Comparison of ENCODE assay signal across 8 cellular contexts in the genomic region with DNA sequence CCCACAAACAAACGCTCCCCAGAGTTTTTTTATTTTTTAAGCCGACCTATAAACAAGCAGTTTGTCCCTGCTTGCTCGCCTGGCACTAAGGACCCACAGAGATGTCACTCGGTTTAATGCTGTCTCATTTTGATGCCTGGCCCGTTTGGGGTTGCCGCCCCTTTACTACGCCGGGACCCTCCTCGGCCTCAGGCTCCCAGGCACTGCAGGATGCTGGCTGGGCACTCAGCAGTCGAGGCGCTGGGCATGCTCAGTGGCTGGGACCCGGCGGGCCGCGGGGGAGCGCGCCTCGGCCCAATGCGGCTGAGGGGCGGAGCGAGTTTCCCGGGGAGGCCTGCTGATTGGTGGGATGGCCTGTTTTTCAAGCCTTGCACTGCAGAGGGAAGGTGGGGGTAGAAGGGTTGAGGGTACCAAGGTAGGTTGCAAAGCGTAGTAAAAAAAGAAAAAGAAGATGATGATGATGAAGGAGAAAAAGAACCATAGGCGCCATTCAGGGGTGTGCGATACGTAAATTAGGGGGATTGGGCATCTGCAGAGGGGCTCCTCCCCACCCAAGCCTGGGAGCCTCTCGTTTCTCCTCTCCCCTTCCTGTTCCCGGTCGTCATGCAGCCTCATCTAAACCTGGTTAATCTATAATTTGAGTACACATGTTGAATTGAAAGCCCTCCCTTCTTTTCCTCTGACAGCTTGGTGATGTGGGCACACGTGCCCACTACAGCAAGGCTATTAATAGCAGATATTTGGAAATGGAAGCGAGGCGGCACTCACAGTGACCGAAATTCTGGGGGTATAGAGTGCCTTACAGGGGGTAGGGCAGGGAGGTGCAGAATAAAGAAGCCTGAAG. TPM values are rescaled to one million over a fixed set of nuclear protein-coding genes. Genes with fewer than 3 reads are reported as not detected.
DNase-seq lines count a peak whose midpoint lies in the region; ATAC-seq and TF ChIP-seq lines count a peak whose summit lies in the region.

No MANE protein-coding gene starts in this region.

- H3K4me3 ChIP-seq in AG04449 (ENCODE audit: low read depth, low read length) (peak overlapping the region; percentile 32), epithelial cell of proximal tubule (ENCODE audit: low read depth, low read length) (peak overlapping the region; percentile 62), mucosa of rectum (ENCODE audit: low read length in 2 of 2) (peak overlapping the region; percentile 78 to 98)

- CTCF ChIA-PET in AG04449 (lab: Yijun Ruan, JAX), result interaction anchor here (0.8 to 9.6 kb wide), 41 partner anchors 9 to 1138 kb away, joined by 3 to 117 read pairs (median 5); no protein-coding TSS in a partner anchor

- peaks cover 20 to 23% of the 10 kb centered on the region in 2 donors for H3K4me1 ChIP-seq in mucosa of rectum (ENCODE audit: control insufficient read depth in 2 of 2, insufficient read depth in 2 of 2, low read length in 2 of 2)

- peak overlapping the region; percentile 84 to 90 for H3K4me3 Mint-ChIP-seq in stimulated activated naive B cell treated with anti-CD40 and anti-IgM and Interleukin-4, amounts not matched to agents 10 μg/mL and 1 μg/mL and 100 μg/mL, for 72 hours

- H3K9ac ChIP-seq in mucosa of rectum (ENCODE audit: low read depth in 1 of 2, low read length in 2 of 2), result peak overlapping the region; percentile 68 to 72

- TF ChIP-seq CTCF in AG04449 (IDR thresholded peaks at IDR 0.05; ENCODE audit: insufficient read depth, low read length, missing control alignments) (no peak), epithelial cell of proximal tubule (conservative IDR thresholded peaks at IDR 0.05; ENCODE audit: low read depth, low read length) (no peak)

- H3K27ac Mint-ChIP-seq in stimulated activated naive B cell treated with anti-CD40 and anti-IgM and Interleukin-4, amounts not matched to agents 10 μg/mL and 1 μg/mL and 100 μg/mL, for 72 hours, result peak overlapping the region; percentile 33

- POLR2A ChIA-PET in AG04449 (lab: Yijun Ruan, JAX), result no interaction called here

- H3K4me1 Mint-ChIP-seq in stimulated activated naive B cell treated with anti-CD40 and anti-IgM and Interleukin-4, amounts not matched to agents 10 μg/mL and 1 μg/mL and 100 μg/mL, for 72 hours, result peaks cover 15 to 45% of the 10 kb centered on the region in 2 donors

- H3K27me3 Mint-ChIP-seq in stimulated activated naive B cell treated with anti-CD40 and anti-IgM and Interleukin-4, amounts not matched to agents 10 μg/mL and 1 μg/mL and 100 μg/mL, for 72 hours, result peaks cover 4 to 6% of the 10 kb centered on the region in 2 donors

- no peaks in the 10 kb centered on the region for H3K36me3 ChIP-seq in mucosa of rectum (ENCODE audit: control insufficient read depth in 2 of 2, insufficient read depth in 2 of 2, low read length in 2 of 2)

- ATAC-seq in GM18907 (IDR thresholded peaks at IDR 0.05; ENCODE audit: unreplicated experiment), result peak; percentile 85
- ATAC-seq in HG03135 (IDR thresholded peaks at IDR 0.05; ENCODE audit: unreplicated experiment), result peak; percentile 79
- ATAC-seq in stimulated activated naive B cell treated with anti-CD40 and anti-IgM and Interleukin-4, amounts not matched to agents 10 μg/mL and 1 μg/mL and 100 μg/mL, for 72 hours (replicated peaks), result peak; percentile 77 to 84

- H3K27ac ChIP-seq in mucosa of rectum (ENCODE audit: low read depth in 2 of 2, low read length in 2 of 2), result peak overlapping the region; percentile 65 to 67

- H3K27me3 ChIP-seq in mucosa of rectum (ENCODE audit: control insufficient read depth in 2 of 2, insufficient read depth in 2 of 2, low read length in 2 of 2), result no peaks in the 10 kb centered on the region

- no peaks in the 10 kb centered on the region for H3K9me3 ChIP-seq in mucosa of rectum (ENCODE audit: control insufficient read depth in 2 of 2, low read length in 2 of 2)

- H3K36me3 Mint-ChIP-seq in stimulated activated naive B cell treated with anti-CD40 and anti-IgM and Interleukin-4, amounts not matched to agents 10 μg/mL and 1 μg/mL and 100 μg/mL, for 72 hours, result peaks cover under 1 to 13% of the 10 kb centered on the region in 2 donors

- H3K9me3 Mint-ChIP-seq in stimulated activated naive B cell treated with anti-CD40 and anti-IgM and Interleukin-4, amounts not matched to agents 10 μg/mL and 1 μg/mL and 100 μg/mL, for 72 hours, result no peaks in the 10 kb centered on the region

- DNase-seq in AG04449 (ENCODE audit: low read depth, low spot score) (no peak), NCI-H69 (lab: John Stamatoyannopoulos, UW) (peak; percentile 91), activated T-cell treated with anti-CD3 and anti-CD28 coated beads for 4 hours (peak; percentile 70), epithelial cell of proximal tubule (ENCODE audit: low read depth) (peak; percentile 71)
- peak; percentile 91 for DNase-seq in stimulated activated naive B cell treated with anti-CD40 and anti-IgM and Interleukin-4, amounts not matched to agents 10 μg/mL and 1 μg/mL and 100 μg/mL, for 72 hours

RNA-seq across cellular contexts. Expression of gene IRS1, which starts 1.5 kb away (rescaled TPM):
- total RNA-seq in epithelial cell of proximal tubule, result 13.0 and 25.8 TPM in 2 replicates

RNA-seq across cellular contexts. Expression of gene RHBDD1, which starts 34.7 kb away (rescaled TPM):
- total RNA-seq in epithelial cell of proximal tubule, result 11.8 and 14.1 TPM in 2 replicates

Comparison
In these comparisons a context has a peak if more than half of its experiments do, and no peak if none do; other contexts are left out.
1. H3K4me3 ChIP-seq: peak in every context shown above with its lines; median percentile 88 in mucosa of rectum; 62 in epithelial cell of proximal tubule; 32 in AG04449.